In the genomic region with DNA sequence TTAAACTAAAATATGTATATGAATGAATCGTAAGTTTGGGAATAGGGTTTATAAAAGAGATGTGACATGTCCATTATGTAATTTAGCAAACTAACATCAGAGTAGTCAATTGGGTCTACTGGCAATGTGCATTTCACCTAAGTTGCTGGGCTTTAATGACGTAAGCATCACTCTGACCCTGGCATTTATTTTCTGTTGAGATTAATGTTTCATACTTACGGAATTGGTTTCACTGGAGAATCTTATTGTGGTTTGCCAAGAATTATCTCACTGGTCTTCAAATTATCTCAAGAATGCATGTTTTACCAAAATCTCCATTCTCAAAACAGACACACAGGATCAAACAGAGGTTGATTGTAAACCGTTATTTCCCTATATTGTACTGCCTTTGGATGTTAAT, we compare ENCODE assay signal across 19 cellular contexts.
DNase-seq lines count a peak whose midpoint lies in the region; TF ChIP-seq lines count a peak whose summit lies in the region.
"Had no signal": no experiment of that assay in that cellular context is flagged by ENCODE, and none has a peak within 500 bp of the region (broad histone marks: within the 10 kb centered on the region; RNA-seq: fewer than 3 reads in every experiment).

No MANE protein-coding gene starts in this region.

- no peak overlapping the region for H3K27ac Mint-ChIP-seq in activated naive CD8-positive, alpha-beta T cell treated with anti-CD3 and anti-CD28 coated beads for 36 hours
- H3K27ac Mint-ChIP-seq: CD8-positive, alpha-beta memory T cell had no signal

- H3K79me2 ChIP-seq in SK-N-SH (ENCODE audit: insufficient read depth): no peaks in the 10 kb centered on the region

- H3K9me3 Mint-ChIP-seq in activated naive CD8-positive, alpha-beta T cell treated with anti-CD3 and anti-CD28 coated beads for 36 hours: no peaks in the 10 kb centered on the region

- CTCF ChIA-PET in SK-N-SH (lab: Yijun Ruan, JAX): no interaction called here

- no peaks in the 10 kb centered on the region for H3K27me3 Mint-ChIP-seq in activated naive CD8-positive, alpha-beta T cell treated with anti-CD3 and anti-CD28 coated beads for 36 hours
- H3K27me3 Mint-ChIP-seq: CD8-positive, alpha-beta memory T cell had no signal

- 85% methylated on average over 4 of the region's 4 CpGs for WGBS in SK-N-SH (ENCODE audit: low lambda C conversion rate)

- DNase-seq in A172 (ENCODE audit: low spot score) (peak; percentile 3), SK-N-SH (no peak), astrocyte of the hippocampus (ENCODE audit: low read depth, low spot score) (peak; percentile 63), fibroblast of pulmonary artery (ENCODE audit: low read depth) (peak; percentile 23), mucosa of gallbladder (ENCODE audit: low spot score) (no peak), WERI-Rb-1 (no peak)
- DNase-seq in activated naive CD8-positive, alpha-beta T cell treated with anti-CD3 and anti-CD28 coated beads for 36 hours: no peak
- DNase-seq in activated naive CD4-positive, alpha-beta T cell (lab: John Stamatoyannopoulos, UW): no peak
- DNase-seq: 8988T; CD8-positive, alpha-beta memory T cell; DMS53; EL; GOT3; NCI-H1105; NCI-H1694 treated with DMSO at 0.1 percent for 48 hours; NCI-H510A; NCI-H774 had no signal

- TF ChIP-seq CTCF in SK-N-SH (IDR thresholded peaks at IDR 0.05) (no peak), fibroblast of pulmonary artery (IDR thresholded peaks at IDR 0.05; ENCODE audit: low read length, missing control alignments) (no peak), WERI-Rb-1 (IDR thresholded peaks at IDR 0.05; ENCODE audit: low read depth, low read length) (no peak)

- POLR2A ChIA-PET in SK-N-SH (lab: Yijun Ruan, JAX): no interaction called here

- no peaks in the 10 kb centered on the region for H3K36me3 ChIP-seq in SK-N-SH (replicated peaks in 1 of 2; ENCODE audit: control insufficient read depth in 1 of 2, insufficient read depth in 2 of 2, low read length in 1 of 2)
- H3K36me3 ChIP-seq in WERI-Rb-1: no peaks in the 10 kb centered on the region
- H3K36me3 ChIP-seq: BLaER1 treated with 17β-estradiol and CSF1 and Interleukin-3, amounts not matched to agents 10 nM and 100 nM had no signal

- no peak for TF ChIP-seq EP300 in SK-N-SH (IDR thresholded peaks at IDR 0.05; ENCODE audit: borderline replicate concordance in 1 of 2, low read depth in 1 of 2, low read length in 1 of 2)

- no peak overlapping the region for H3K9ac ChIP-seq in SK-N-SH
- H3K9ac ChIP-seq: BLaER1 treated with 17β-estradiol and CSF1 and Interleukin-3, amounts not matched to agents 10 nM and 100 nM had no signal

- H3K9me3 ChIP-seq in SK-N-SH (no peaks in the 10 kb centered on the region), WERI-Rb-1 (ENCODE audit: severe bottlenecking) (no peaks in the 10 kb centered on the region)
- H3K9me3 ChIP-seq: BLaER1 treated with 17β-estradiol and CSF1 and Interleukin-3, amounts not matched to agents 10 nM and 100 nM had no signal

- H3K27ac ChIP-seq in SK-N-SH (ENCODE audit: low read depth in 2 of 2, low read length in 1 of 2): no peak overlapping the region
- H3K27ac ChIP-seq in WERI-Rb-1: no peak overlapping the region
- H3K27ac ChIP-seq: BLaER1 treated with 17β-estradiol and CSF1 and Interleukin-3, amounts not matched to agents 10 nM and 100 nM had no signal

- H3K4me2 ChIP-seq in SK-N-SH: no peak overlapping the region
- H3K4me2 ChIP-seq: BLaER1 treated with 17β-estradiol and CSF1 and Interleukin-3, amounts not matched to agents 10 nM and 100 nM had no signal

- no peaks in the 10 kb centered on the region for H3F3A ChIP-seq in SK-N-SH (replicated peaks; ENCODE audit: insufficient read depth)

- no peaks in the 10 kb centered on the region for H3K4me1 Mint-ChIP-seq in activated naive CD8-positive, alpha-beta T cell treated with anti-CD3 and anti-CD28 coated beads for 36 hours
- H3K4me1 Mint-ChIP-seq: CD8-positive, alpha-beta memory T cell had no signal

- H3K4me1 ChIP-seq in SK-N-SH (ENCODE audit: control insufficient read depth in 1 of 2, insufficient read depth in 2 of 2, low read depth in 1 of 2, low read length in 1 of 2): no peaks in the 10 kb centered on the region
- H3K4me1 ChIP-seq: BLaER1 treated with 17β-estradiol and CSF1 and Interleukin-3, amounts not matched to agents 10 nM and 100 nM had no signal

- H3K4me3 ChIP-seq in SK-N-SH (ENCODE audit: low read depth in 2 of 2, low read length in 1 of 2) (no peak overlapping the region), fibroblast of pulmonary artery (replicated peaks; ENCODE audit: low read depth, low read length) (no peak overlapping the region), WERI-Rb-1 (ENCODE audit: low read depth, low read length) (no peak overlapping the region)
- H3K4me3 ChIP-seq: BLaER1 treated with 17β-estradiol and CSF1 and Interleukin-3, amounts not matched to agents 10 nM and 100 nM; K562 had no signal

- TF ChIP-seq RAD21 in SK-N-SH (IDR thresholded peaks at IDR 0.05; ENCODE audit: low read length): no peak

- no peaks in the 10 kb centered on the region; the same call in 1 of the 2 replicates for H3K9me2 ChIP-seq in SK-N-SH

- no peak overlapping the region for H2AFZ ChIP-seq in SK-N-SH (ENCODE audit: low read depth)

- H4K20me1 ChIP-seq in SK-N-SH (ENCODE audit: insufficient read depth): no peaks in the 10 kb centered on the region
- H4K20me1 ChIP-seq: BLaER1 treated with 17β-estradiol and CSF1 and Interleukin-3, amounts not matched to agents 10 nM and 100 nM had no signal

- H3K27me3 ChIP-seq in SK-N-SH (ENCODE audit: insufficient read depth): no peaks in the 10 kb centered on the region
- H3K27me3 ChIP-seq in WERI-Rb-1 (ENCODE audit: insufficient read depth, low read depth, severe bottlenecking): no peaks in the 10 kb centered on the region
- H3K27me3 ChIP-seq: BLaER1 treated with 17β-estradiol and CSF1 and Interleukin-3, amounts not matched to agents 10 nM and 100 nM had no signal

- H3K36me3 Mint-ChIP-seq in activated naive CD8-positive, alpha-beta T cell treated with anti-CD3 and anti-CD28 coated beads for 36 hours: no peaks in the 10 kb centered on the region
- H3K36me3 Mint-ChIP-seq: CD8-positive, alpha-beta memory T cell had no signal

- H3K4me3 Mint-ChIP-seq in activated naive CD8-positive, alpha-beta T cell treated with anti-CD3 and anti-CD28 coated beads for 36 hours: no peak overlapping the region
- H3K4me3 Mint-ChIP-seq: CD8-positive, alpha-beta memory T cell had no signal

TF ChIP-seq in SK-N-SH, 30 proteins besides CTCF, POLR2A, EP300 and RAD21:
- TF ChIP-seq ELF1 (IDR thresholded peaks at IDR 0.05): no peak
- TF ChIP-seq, protein P1, sequence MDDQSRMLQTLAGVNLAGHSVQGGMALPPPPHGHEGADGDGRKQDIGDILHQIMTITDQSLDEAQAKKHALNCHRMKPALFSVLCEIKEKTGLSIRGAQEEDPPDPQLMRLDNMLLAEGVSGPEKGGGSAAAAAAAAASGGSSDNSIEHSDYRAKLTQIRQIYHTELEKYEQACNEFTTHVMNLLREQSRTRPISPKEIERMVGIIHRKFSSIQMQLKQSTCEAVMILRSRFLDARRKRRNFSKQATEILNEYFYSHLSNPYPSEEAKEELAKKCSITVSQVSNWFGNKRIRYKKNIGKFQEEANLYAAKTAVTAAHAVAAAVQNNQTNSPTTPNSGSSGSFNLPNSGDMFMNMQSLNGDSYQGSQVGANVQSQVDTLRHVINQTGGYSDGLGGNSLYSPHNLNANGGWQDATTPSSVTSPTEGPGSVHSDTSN (IDR thresholded peaks at IDR 0.05): peak; percentile 31

Comparison
In these comparisons a context has a peak if more than half of its experiments do, and no peak if none do; other contexts are left out.
1. DNase-seq: peak in A172 (single experiment), astrocyte of the hippocampus (single experiment) and fibroblast of pulmonary artery (single experiment); none in SK-N-SH (single experiment), mucosa of gallbladder (single experiment), activated naive CD8-positive, alpha-beta T cell treated with anti-CD3 and anti-CD28 coated beads for 36 hours (single experiment), WERI-Rb-1 (single experiment) and activated naive CD4-positive, alpha-beta T cell (0 of 4).